ENCODE assay signal across 22 cellular contexts in the genomic region with DNA sequence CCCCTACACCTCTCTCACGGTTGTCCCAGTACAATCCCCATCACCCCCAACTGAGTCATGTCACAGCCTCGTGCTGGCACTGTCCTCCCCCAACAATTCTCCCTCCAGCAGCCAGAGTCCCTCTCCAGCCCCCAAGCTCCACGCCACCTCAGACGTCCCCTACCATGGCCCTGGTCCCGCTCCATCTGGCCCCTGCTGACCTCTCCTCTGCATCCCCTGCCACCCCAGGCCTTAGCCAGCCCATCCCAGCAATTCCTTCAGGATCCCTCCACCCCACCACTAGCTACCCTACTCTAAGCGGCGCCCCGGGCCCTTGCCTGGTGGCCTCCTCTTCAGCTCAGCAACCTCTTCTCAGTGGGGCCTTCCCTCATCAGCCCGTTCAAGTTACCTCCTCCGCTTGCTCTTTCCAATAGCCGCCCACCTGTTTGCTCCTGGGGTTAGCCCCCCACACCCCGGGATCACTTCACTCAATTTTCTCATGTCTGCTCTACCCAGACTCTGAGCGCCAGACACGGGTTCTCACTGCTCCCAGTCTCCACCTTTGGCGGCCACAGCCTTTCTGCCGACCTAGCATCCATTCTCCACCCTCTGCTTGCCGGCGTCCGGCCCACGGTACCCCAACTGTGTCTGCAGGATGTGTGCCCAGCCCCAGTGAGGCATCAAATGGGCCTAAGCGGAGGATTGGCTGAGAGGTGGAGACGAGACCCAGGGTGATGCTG.
DNase-seq lines count a peak whose midpoint lies in the region; ATAC-seq and TF ChIP-seq lines count a peak whose summit lies in the region.
"Had no signal": no experiment of that assay in that cellular context is flagged by ENCODE, and none has a peak within 500 bp of the region (broad histone marks: within the 10 kb centered on the region; RNA-seq: fewer than 3 reads in every experiment).

No MANE protein-coding gene starts in this region.

- peak overlapping the region; percentile 53 for H3K27ac Mint-ChIP-seq in activated CD4-positive, alpha-beta memory T cell treated with anti-CD3 and anti-CD28 coated beads, Interleukin-2, amount 10 ng/mL, durations not matched to agents 7 days and 5 days
- H3K27ac Mint-ChIP-seq in activated CD4-positive, alpha-beta memory T cell treated with anti-CD3 and anti-CD28 coated beads for 36 hours, result no peak overlapping the region
- peak overlapping the region in 6 of 7 donors; percentile 61 to 93 (median 82) for H3K27ac Mint-ChIP-seq in CD4-positive, alpha-beta memory T cell
- H3K27ac Mint-ChIP-seq in activated naive CD8-positive, alpha-beta T cell treated with anti-CD3 and anti-CD28 coated beads, Interleukin-2, amount 50 U/mL, for 24 hours, result peak overlapping the region; percentile 25
- peak overlapping the region; percentile 86 for H3K27ac Mint-ChIP-seq in neural crest cell (ENCODE audit: unreplicated experiment)
- H3K27ac Mint-ChIP-seq: progenitor cell of endocrine pancreas had no signal

- intact Hi-C loops in activated CD4-positive, alpha-beta memory T cell treated with anti-CD3 and anti-CD28 coated beads for 36 hours (cut with micrococcal nuclease), result no loop called here
- intact Hi-C loops in CD4-positive, alpha-beta memory T cell (cut with micrococcal nuclease), result no loop called here
- intact Hi-C loops in gastrocnemius medialis (cut with DNase I; ENCODE audit: low total_unique reads), result no loop called here

- H3K4me1 ChIP-seq in CD4-positive, alpha-beta memory T cell (ENCODE audit: insufficient read depth, low read length), result peaks cover 35% of the 10 kb centered on the region
- peaks cover 29 to 38% of the 10 kb centered on the region in 2 donors for H3K4me1 ChIP-seq in gastrocnemius medialis
- H3K4me1 ChIP-seq: breast epithelium had no signal

- H3K27me3 Mint-ChIP-seq in activated CD4-positive, alpha-beta memory T cell treated with anti-CD3 and anti-CD28 coated beads, Interleukin-2, amount 10 ng/mL, durations not matched to agents 7 days and 5 days, result no peaks in the 10 kb centered on the region
- no peaks in the 10 kb centered on the region for H3K27me3 Mint-ChIP-seq in activated CD4-positive, alpha-beta memory T cell treated with anti-CD3 and anti-CD28 coated beads for 36 hours
- H3K27me3 Mint-ChIP-seq in CD4-positive, alpha-beta memory T cell, result no peaks in the 10 kb centered on the region
- H3K27me3 Mint-ChIP-seq in activated naive CD8-positive, alpha-beta T cell treated with anti-CD3 and anti-CD28 coated beads, Interleukin-2, amount 50 U/mL, for 24 hours, result no peaks in the 10 kb centered on the region
- H3K27me3 Mint-ChIP-seq in neural crest cell (ENCODE audit: low read depth), result no peaks in the 10 kb centered on the region
- H3K27me3 Mint-ChIP-seq: progenitor cell of endocrine pancreas had no signal

- no peaks in the 10 kb centered on the region for H3K9me3 ChIP-seq in CD4-positive, alpha-beta memory T cell (ENCODE audit: control insufficient read depth in 1 of 2, low read length in 2 of 2)
- H3K9me3 ChIP-seq in gastrocnemius medialis, result no peaks in the 10 kb centered on the region
- H3K9me3 ChIP-seq: A549, BLaER1, breast epithelium had no signal

- peaks cover 73% of the 10 kb centered on the region for H3K36me3 Mint-ChIP-seq in activated CD4-positive, alpha-beta memory T cell treated with anti-CD3 and anti-CD28 coated beads, Interleukin-2, amount 10 ng/mL, durations not matched to agents 7 days and 5 days (ENCODE audit: low read depth)
- H3K36me3 Mint-ChIP-seq in activated CD4-positive, alpha-beta memory T cell treated with anti-CD3 and anti-CD28 coated beads for 36 hours, result peaks cover 17% of the 10 kb centered on the region
- H3K36me3 Mint-ChIP-seq in CD4-positive, alpha-beta memory T cell, result peaks cover 28 to 60% of the 10 kb centered on the region in 2 donors
- peaks cover 6% of the 10 kb centered on the region for H3K36me3 Mint-ChIP-seq in activated naive CD8-positive, alpha-beta T cell treated with anti-CD3 and anti-CD28 coated beads, Interleukin-2, amount 50 U/mL, for 24 hours (ENCODE audit: low read depth)
- H3K36me3 Mint-ChIP-seq in neural crest cell (ENCODE audit: low read depth), result no peaks in the 10 kb centered on the region

- POLR2A ChIA-PET in activated CD4-positive, alpha-beta memory T cell treated with anti-CD3 and anti-CD28 coated beads, Interleukin-2, amount 10 ng/mL, durations not matched to agents 7 days and 5 days (lab: Charles Lee), result no interaction called here
- POLR2A ChIA-PET in activated CD4-positive, alpha-beta memory T cell treated with anti-CD3 and anti-CD28 coated beads for 36 hours (lab: Charles Lee), result no interaction called here
- POLR2A ChIA-PET in CD4-positive, alpha-beta memory T cell (lab: Charles Lee; ENCODE audit: partially characterized antibody), result interaction anchor here (0.6 to 1.3 kb wide), 2 partner anchors 9 to 120 kb away, joined by 3 to 4 read pairs; no protein-coding TSS in a partner anchor

- no peak for TF ChIP-seq POLR2A in gastrocnemius medialis (IDR thresholded peaks at IDR 0.05)

- peaks cover 49% of the 10 kb centered on the region for H3K4me1 Mint-ChIP-seq in activated CD4-positive, alpha-beta memory T cell treated with anti-CD3 and anti-CD28 coated beads, Interleukin-2, amount 10 ng/mL, durations not matched to agents 7 days and 5 days
- peaks cover 32% of the 10 kb centered on the region for H3K4me1 Mint-ChIP-seq in activated CD4-positive, alpha-beta memory T cell treated with anti-CD3 and anti-CD28 coated beads for 36 hours (ENCODE audit: low read depth)
- H3K4me1 Mint-ChIP-seq in CD4-positive, alpha-beta memory T cell, result peaks cover 35 to 62% (median 48%) of the 10 kb centered on the region in 4 donors
- peaks cover 22% of the 10 kb centered on the region for H3K4me1 Mint-ChIP-seq in activated naive CD8-positive, alpha-beta T cell treated with anti-CD3 and anti-CD28 coated beads, Interleukin-2, amount 50 U/mL, for 24 hours
- H3K4me1 Mint-ChIP-seq in neural crest cell, result peaks cover 19% of the 10 kb centered on the region

- no peak for DNase-seq in activated CD4-positive, alpha-beta memory T cell treated with anti-CD3 and anti-CD28 coated beads, Interleukin-2, amount 10 ng/mL, durations not matched to agents 7 days and 5 days
- no peak for DNase-seq in activated CD4-positive, alpha-beta memory T cell treated with anti-CD3 and anti-CD28 coated beads for 36 hours
- no peak for DNase-seq in CD4-positive, alpha-beta memory T cell
- DNase-seq in activated naive CD8-positive, alpha-beta T cell treated with anti-CD3 and anti-CD28 coated beads, Interleukin-2, amount 50 U/mL, for 24 hours, result no peak
- DNase-seq in neural crest cell (ENCODE audit: low read depth, low spot score) (no peak), gastrocnemius medialis (no peak), medulla oblongata (ENCODE audit: extremely low spot score) (no peak)
- DNase-seq: activated CD4-positive, CD25-positive, alpha-beta regulatory T cell; DMS153; GDM1; HCEC 1CT; hippocampal formation; NCI-H1436; NCI-H524 treated with DMSO at 0.1 percent for 48 hours; Right ventricle myocardium superior; stimulated activated CD4-positive, alpha-beta T cell treated with anti-CD3 and anti-CD28 coated beads, Interleukin-2, amount 100 ng/mL, for 48 hours had no signal

- H3K4me3 ChIP-seq in CD4-positive, alpha-beta memory T cell (ENCODE audit: low read length in 2 of 2), result no peak overlapping the region
- H3K4me3 ChIP-seq in gastrocnemius medialis, result no peak overlapping the region
- H3K4me3 ChIP-seq: A549, BLaER1, breast epithelium, lung had no signal

- TF ChIP-seq CTCF in neural crest cell (conservative IDR thresholded peaks at IDR 0.05) (no peak), gastrocnemius medialis (IDR thresholded peaks at IDR 0.05 in 4 of 5, conservative IDR thresholded peaks at IDR 0.05 in 1 of 5) (no peak)

- no peaks in the 10 kb centered on the region for H3K9me3 Mint-ChIP-seq in activated CD4-positive, alpha-beta memory T cell treated with anti-CD3 and anti-CD28 coated beads, Interleukin-2, amount 10 ng/mL, durations not matched to agents 7 days and 5 days
- H3K9me3 Mint-ChIP-seq in activated CD4-positive, alpha-beta memory T cell treated with anti-CD3 and anti-CD28 coated beads for 36 hours, result no peaks in the 10 kb centered on the region
- H3K9me3 Mint-ChIP-seq in CD4-positive, alpha-beta memory T cell, result peaks cover 0 to 21% (median 0%) of the 10 kb centered on the region in 8 donors
- H3K9me3 Mint-ChIP-seq in activated naive CD8-positive, alpha-beta T cell treated with anti-CD3 and anti-CD28 coated beads, Interleukin-2, amount 50 U/mL, for 24 hours, result no peaks in the 10 kb centered on the region
- H3K9me3 Mint-ChIP-seq in neural crest cell, result no peaks in the 10 kb centered on the region

- no peak for ATAC-seq in activated naive CD8-positive, alpha-beta T cell treated with anti-CD3 and anti-CD28 coated beads, Interleukin-2, amount 50 U/mL, for 24 hours
- no peak for ATAC-seq in gastrocnemius medialis
- no peak for ATAC-seq in HG02798 (IDR thresholded peaks at IDR 0.05; ENCODE audit: poor library complexity, unreplicated experiment)
- ATAC-seq: A549 had no signal

- no peaks in the 10 kb centered on the region for H3K27me3 ChIP-seq in CD4-positive, alpha-beta memory T cell (ENCODE audit: insufficient read depth, low read length)
- no peaks in the 10 kb centered on the region for H3K27me3 ChIP-seq in gastrocnemius medialis
- H3K27me3 ChIP-seq: BLaER1, breast epithelium had no signal

- in situ Hi-C loops in gastrocnemius medialis (cut with MboI; ENCODE audit: low sequenced_read_pairs in 4 of 4), result no loop called here

- peaks cover 20% of the 10 kb centered on the region for H3K36me3 ChIP-seq in CD4-positive, alpha-beta memory T cell (ENCODE audit: insufficient read depth, low read length)
- H3K36me3 ChIP-seq in gastrocnemius medialis, result no peaks in the 10 kb centered on the region
- H3K36me3 ChIP-seq: breast epithelium had no signal

- no peak overlapping the region for H3K27ac ChIP-seq in CD4-positive, alpha-beta memory T cell (ENCODE audit: low read depth, low read length)
- no peak overlapping the region for H3K27ac ChIP-seq in gastrocnemius medialis
- H3K27ac ChIP-seq: BLaER1, breast epithelium had no signal

- H3K4me3 Mint-ChIP-seq in activated CD4-positive, alpha-beta memory T cell treated with anti-CD3 and anti-CD28 coated beads, Interleukin-2, amount 10 ng/mL, durations not matched to agents 7 days and 5 days, result no peak overlapping the region
- no peak overlapping the region for H3K4me3 Mint-ChIP-seq in activated CD4-positive, alpha-beta memory T cell treated with anti-CD3 and anti-CD28 coated beads for 36 hours
- H3K4me3 Mint-ChIP-seq in CD4-positive, alpha-beta memory T cell, result peak overlapping the region in 6 of 8 donors; percentile 21 to 55 (median 27)
- H3K4me3 Mint-ChIP-seq in activated naive CD8-positive, alpha-beta T cell treated with anti-CD3 and anti-CD28 coated beads, Interleukin-2, amount 50 U/mL, for 24 hours, result no peak overlapping the region
- H3K4me3 Mint-ChIP-seq in neural crest cell, result no peak overlapping the region

- CTCF ChIA-PET in activated CD4-positive, alpha-beta memory T cell treated with anti-CD3 and anti-CD28 coated beads, Interleukin-2, amount 10 ng/mL, durations not matched to agents 7 days and 5 days (lab: Charles Lee), result no interaction called here
- CTCF ChIA-PET in activated CD4-positive, alpha-beta memory T cell treated with anti-CD3 and anti-CD28 coated beads for 36 hours (lab: Charles Lee), result no interaction called here
- CTCF ChIA-PET in CD4-positive, alpha-beta memory T cell (lab: Charles Lee; ENCODE audit: partially characterized antibody), result interaction anchor here (1.2 kb wide), 1 partner anchor 40 kb away, joined by 3 read pairs; no protein-coding TSS in a partner anchor

Comparison
In these comparisons a context has a peak if more than half of its experiments do, and no peak if none do; other contexts are left out.
1. H3K4me3 Mint-ChIP-seq: peak in CD4-positive, alpha-beta memory T cell (6 of 8); none in activated CD4-positive, alpha-beta memory T cell treated with anti-CD3 and anti-CD28 coated beads, Interleukin-2, amount 10 ng/mL, durations not matched to agents 7 days and 5 days (single experiment), activated CD4-positive, alpha-beta memory T cell treated with anti-CD3 and anti-CD28 coated beads for 36 hours (single experiment), activated naive CD8-positive, alpha-beta T cell treated with anti-CD3 and anti-CD28 coated beads, Interleukin-2, amount 50 U/mL, for 24 hours (single experiment) and neural crest cell (single experiment).